ENCODE assay signal across 17 cellular contexts in the genomic region with DNA sequence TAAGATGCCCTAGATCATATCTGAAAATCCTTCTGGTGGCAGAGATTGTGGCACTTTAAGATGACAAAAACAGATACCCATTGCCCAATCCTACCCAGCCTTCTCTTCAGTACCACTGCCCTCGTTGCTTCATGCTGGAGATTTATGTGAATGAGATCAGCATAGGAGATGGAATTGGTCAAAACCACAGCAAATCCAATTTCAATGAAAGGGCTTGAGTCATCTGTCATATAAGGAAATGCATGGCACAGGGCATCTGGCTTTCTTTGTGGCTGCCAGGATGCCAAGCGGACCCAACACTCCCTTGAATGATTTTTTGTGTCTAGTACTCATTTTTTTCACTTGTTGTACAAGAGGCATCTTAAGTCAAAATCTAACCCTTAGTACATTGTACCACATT.
"Had no signal": no experiment of that assay in that cellular context is flagged by ENCODE, and none has a peak within 500 bp of the region (broad histone marks: within the 10 kb centered on the region; RNA-seq: fewer than 3 reads in every experiment).

No MANE protein-coding gene starts in this region.

- H3K27me3 Mint-ChIP-seq: activated CD8-positive, alpha-beta T cell treated with anti-CD3 and anti-CD28 coated beads for 36 hours; activated naive CD8-positive, alpha-beta T cell treated with anti-CD3 and anti-CD28 coated beads, Interleukin-2, amount 10 ng/mL, durations not matched to agents 7 days and 5 days; central memory CD8-positive, alpha-beta T cell had no signal

- H3K27me3 ChIP-seq: ascending aorta had no signal

- H3K27ac ChIP-seq: ascending aorta, left ventricle myocardium inferior, prostate gland had no signal

- H3K4me1 Mint-ChIP-seq: activated naive CD8-positive, alpha-beta T cell treated with anti-CD3 and anti-CD28 coated beads, Interleukin-2, amount 10 ng/mL, durations not matched to agents 7 days and 5 days; central memory CD8-positive, alpha-beta T cell; nephron had no signal

- H3K4me3 Mint-ChIP-seq: activated CD8-positive, alpha-beta T cell treated with anti-CD3 and anti-CD28 coated beads for 36 hours; activated naive CD8-positive, alpha-beta T cell treated with anti-CD3 and anti-CD28 coated beads, Interleukin-2, amount 10 ng/mL, durations not matched to agents 7 days and 5 days; central memory CD8-positive, alpha-beta T cell; nephron had no signal

- H3K36me3 ChIP-seq: ascending aorta, left ventricle myocardium inferior, prostate gland had no signal

- H3K36me3 Mint-ChIP-seq: activated naive CD8-positive, alpha-beta T cell treated with anti-CD3 and anti-CD28 coated beads, Interleukin-2, amount 10 ng/mL, durations not matched to agents 7 days and 5 days had no signal

- H3K27ac Mint-ChIP-seq: activated CD8-positive, alpha-beta T cell treated with anti-CD3 and anti-CD28 coated beads for 36 hours; activated naive CD8-positive, alpha-beta T cell treated with anti-CD3 and anti-CD28 coated beads, Interleukin-2, amount 10 ng/mL, durations not matched to agents 7 days and 5 days; nephron had no signal

- H3K4me3 ChIP-seq: ascending aorta, left ventricle myocardium inferior, prostate gland had no signal

- DNase-seq: activated CD8-positive, alpha-beta memory T cell treated with anti-CD3 and anti-CD28 coated beads, Interleukin-2, amount 50 U/mL, for 4 hours; activated CD8-positive, alpha-beta T cell treated with anti-CD3 and anti-CD28 coated beads for 36 hours; activated naive CD8-positive, alpha-beta T cell treated with anti-CD3 and anti-CD28 coated beads, Interleukin-2, amount 10 ng/mL, durations not matched to agents 7 days and 5 days; cortex of kidney; effector memory CD4-positive, alpha-beta T cell; left ventricle myocardium inferior; mesenchymal stem cell; occipital lobe; stimulated activated CD4-positive, alpha-beta T cell treated with anti-CD3 and anti-CD28 coated beads, Interleukin-12 subunit alpha, Interleukin-12 subunit beta, amount 100 ng/mL, for 4 hours; stimulated activated naive CD4-positive, alpha-beta T cell; substantia nigra; T-helper 2 cell; trophoblast cell had no signal

- H3K9me3 Mint-ChIP-seq: activated CD8-positive, alpha-beta T cell treated with anti-CD3 and anti-CD28 coated beads for 36 hours; activated naive CD8-positive, alpha-beta T cell treated with anti-CD3 and anti-CD28 coated beads, Interleukin-2, amount 10 ng/mL, durations not matched to agents 7 days and 5 days; central memory CD8-positive, alpha-beta T cell; nephron had no signal
